ENCODE assay signal across 8 cellular contexts in the genomic region with DNA sequence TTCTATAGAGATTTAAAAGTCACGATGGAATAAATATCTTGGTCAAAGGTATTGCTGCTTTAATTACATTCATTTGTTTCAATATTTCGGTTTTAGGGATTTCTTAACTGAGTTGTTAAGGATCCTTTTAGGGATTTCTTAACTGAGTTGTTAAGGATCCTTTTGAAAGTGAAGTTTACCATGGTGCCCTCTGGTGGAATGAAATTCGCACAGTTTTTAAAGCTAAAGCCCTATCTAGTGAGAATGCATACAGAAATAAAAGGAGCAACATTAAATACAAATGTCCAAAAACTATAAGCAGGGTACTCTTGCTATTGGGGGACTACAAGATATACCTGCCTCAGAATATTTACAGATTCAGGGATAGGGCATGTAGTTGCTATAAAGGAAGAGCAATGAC.
DNase-seq lines count a peak whose midpoint lies in the region; ATAC-seq and TF ChIP-seq lines count a peak whose summit lies in the region.

No MANE protein-coding gene starts in this region.

- H3K27me3 ChIP-seq in WERI-Rb-1 (ENCODE audit: insufficient read depth, low read depth, severe bottlenecking) (no peaks in the 10 kb centered on the region), cardiac muscle cell (no peaks in the 10 kb centered on the region), stomach (no peaks in the 10 kb centered on the region)

- H3K4me3 ChIP-seq in WERI-Rb-1 (ENCODE audit: low read depth, low read length) (no peak overlapping the region), cardiac muscle cell (no peak overlapping the region), stomach (no peak overlapping the region)

- no peak for ATAC-seq in GM19328 (IDR thresholded peaks at IDR 0.05; ENCODE audit: unreplicated experiment)

- DNase-seq in DMS 273 (lab: John Stamatoyannopoulos, UW; ENCODE audit: unreplicated experiment): peak; percentile 56
- no peak for DNase-seq in DMS 273 treated with DMSO at 0.1 percent for 48 hours (lab: John Stamatoyannopoulos, UW)
- DNase-seq in KBM-7: peak; percentile 63
- no peak for DNase-seq in WERI-Rb-1
- DNase-seq in cardiac muscle cell (ENCODE audit: low read depth in 1 of 2, low spot score in 1 of 2): peak; percentile 49 to 81
- DNase-seq in stomach: no peak
- DNase-seq in activated effector memory CD4-positive, alpha-beta T cell treated with Interleukin-2 at 50 U/mL for 16 hours: no peak

- intact Hi-C loops in stomach (cut with DNase I; ENCODE audit: low total_unique reads): no loop called here

- H3K4me1 ChIP-seq in cardiac muscle cell (ENCODE audit: low read depth) (peaks cover 25% of the 10 kb centered on the region), stomach (peaks cover 16 to 55% (median 34%) of the 10 kb centered on the region in 4 donors)

- no peak overlapping the region for H3K27ac ChIP-seq in WERI-Rb-1
- H3K27ac ChIP-seq in cardiac muscle cell: no peak overlapping the region
- no peak overlapping the region for H3K27ac ChIP-seq in stomach

- H3K36me3 ChIP-seq in WERI-Rb-1 (no peaks in the 10 kb centered on the region), cardiac muscle cell (no peaks in the 10 kb centered on the region), stomach (no peaks in the 10 kb centered on the region)

- TF ChIP-seq CTCF in WERI-Rb-1 (IDR thresholded peaks at IDR 0.05; ENCODE audit: low read depth, low read length) (peak; percentile 18; the same call in 1 of the 2 replicates), cardiac muscle cell (IDR thresholded peaks at IDR 0.05; ENCODE audit: low read depth, low read length) (peak; percentile 61), stomach (IDR thresholded peaks at IDR 0.05) (peak in 5 of 7 experiments; percentile 30 to 65 (median 51))

- no peak for TF ChIP-seq EP300 in stomach (IDR thresholded peaks at IDR 0.05)

- whole genome bisulfite sequencing in stomach, 5 donors: 0 to 5% (median 3%) methylated on average over 3 of the region's 3 CpGs

- no peaks in the 10 kb centered on the region for H3K9me3 ChIP-seq in WERI-Rb-1 (ENCODE audit: severe bottlenecking)
- no peaks in the 10 kb centered on the region for H3K9me3 ChIP-seq in cardiac muscle cell (ENCODE audit: low read depth)
- H3K9me3 ChIP-seq in stomach: no peaks in the 10 kb centered on the region

- in situ Hi-C loops in KBM-7 (cut with MboI; ENCODE audit: low pct_unique_long_range_greater_than_20kb, low sequenced_read_pairs): no loop called here

- no peak for TF ChIP-seq POLR2A in stomach (IDR thresholded peaks at IDR 0.05)

Comparison
In these comparisons a context has a peak if more than half of its experiments do, and no peak if none do; other contexts are left out.
1. DNase-seq: peak in DMS 273 (single experiment), KBM-7 (single experiment) and cardiac muscle cell (2 of 2); none in DMS 273 treated with DMSO at 0.1 percent for 48 hours (single experiment), WERI-Rb-1 (single experiment), stomach (single experiment) and activated effector memory CD4-positive, alpha-beta T cell treated with Interleukin-2 at 50 U/mL for 16 hours (single experiment).
2. Peak in every context shown above with its lines, with median percentiles within 50 percentile points of each other: CTCF ChIP-seq.